In the genomic region with DNA sequence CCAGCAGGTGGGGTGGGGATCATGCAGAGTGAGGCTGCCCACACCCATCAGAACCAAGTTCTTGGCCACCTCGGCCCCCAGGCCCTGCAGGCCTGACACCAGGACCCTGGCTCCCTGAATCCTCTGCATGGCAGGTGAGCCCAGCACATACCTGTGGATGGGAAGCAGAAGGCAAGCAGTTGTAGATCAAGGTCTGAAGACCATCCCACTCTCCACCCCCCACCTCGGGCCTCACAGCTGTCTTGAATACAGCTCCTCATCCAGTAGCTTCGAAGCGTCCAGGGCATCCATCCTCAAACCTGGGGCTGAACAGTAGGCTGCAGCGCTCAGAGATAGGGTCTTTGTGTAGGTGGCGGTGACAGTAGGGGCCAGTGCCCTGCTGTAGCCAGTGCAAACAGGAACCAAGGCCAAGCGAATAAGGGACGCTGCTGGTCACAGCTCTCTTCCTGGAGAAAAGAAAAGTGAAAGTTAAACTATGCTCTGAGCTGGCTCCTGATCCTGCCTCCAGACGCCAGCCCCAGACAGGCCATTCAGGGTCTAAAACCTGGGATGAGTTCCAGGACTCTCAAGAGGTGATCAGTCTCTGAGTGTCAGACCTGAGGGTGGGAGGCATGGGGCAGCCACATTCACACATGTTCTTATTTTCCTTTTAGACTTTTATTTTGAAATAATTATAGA, we compare ENCODE assay signal across 8 cellular contexts. TPM values are rescaled to one million over a fixed set of nuclear protein-coding genes. Genes with fewer than 3 reads are reported as not detected.
DNase-seq lines count a peak whose midpoint lies in the region; ATAC-seq and TF ChIP-seq lines count a peak whose summit lies in the region.

A gene with protein sequence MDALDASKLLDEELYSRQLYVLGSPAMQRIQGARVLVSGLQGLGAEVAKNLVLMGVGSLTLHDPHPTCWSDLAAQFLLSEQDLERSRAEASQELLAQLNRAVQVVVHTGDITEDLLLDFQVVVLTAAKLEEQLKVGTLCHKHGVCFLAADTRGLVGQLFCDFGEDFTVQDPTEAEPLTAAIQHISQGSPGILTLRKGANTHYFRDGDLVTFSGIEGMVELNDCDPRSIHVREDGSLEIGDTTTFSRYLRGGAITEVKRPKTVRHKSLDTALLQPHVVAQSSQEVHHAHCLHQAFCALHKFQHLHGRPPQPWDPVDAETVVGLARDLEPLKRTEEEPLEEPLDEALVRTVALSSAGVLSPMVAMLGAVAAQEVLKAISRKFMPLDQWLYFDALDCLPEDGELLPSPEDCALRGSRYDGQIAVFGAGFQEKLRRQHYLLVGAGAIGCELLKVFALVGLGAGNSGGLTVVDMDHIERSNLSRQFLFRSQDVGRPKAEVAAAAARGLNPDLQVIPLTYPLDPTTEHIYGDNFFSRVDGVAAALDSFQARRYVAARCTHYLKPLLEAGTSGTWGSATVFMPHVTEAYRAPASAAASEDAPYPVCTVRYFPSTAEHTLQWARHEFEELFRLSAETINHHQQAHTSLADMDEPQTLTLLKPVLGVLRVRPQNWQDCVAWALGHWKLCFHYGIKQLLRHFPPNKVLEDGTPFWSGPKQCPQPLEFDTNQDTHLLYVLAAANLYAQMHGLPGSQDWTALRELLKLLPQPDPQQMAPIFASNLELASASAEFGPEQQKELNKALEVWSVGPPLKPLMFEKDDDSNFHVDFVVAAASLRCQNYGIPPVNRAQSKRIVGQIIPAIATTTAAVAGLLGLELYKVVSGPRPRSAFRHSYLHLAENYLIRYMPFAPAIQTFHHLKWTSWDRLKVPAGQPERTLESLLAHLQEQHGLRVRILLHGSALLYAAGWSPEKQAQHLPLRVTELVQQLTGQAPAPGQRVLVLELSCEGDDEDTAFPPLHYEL (minus strand): TSS at position 457 of the 678 bp plus-strand sequence. CDS start 166 bp downstream, at position 291.

- peaks cover 39% of the 10 kb centered on the region for H3K4me1 Mint-ChIP-seq in dendritic cell treated with granulocyte-macrophage colony-stimulating factor and Interleukin-4, amounts not matched to agents 40 ng/mL and 50 ng/mL, for 4 days (ENCODE audit: low read depth)

- WGBS in thyroid gland, 2 donors: 0 to 19% methylated on average over 3 to 9 of the region's 9 CpGs

- no peak for TF ChIP-seq CTCF in thyroid gland (IDR thresholded peaks at IDR 0.05)

- no peaks in the 10 kb centered on the region for H3K9me3 Mint-ChIP-seq in dendritic cell treated with granulocyte-macrophage colony-stimulating factor and Interleukin-4, amounts not matched to agents 40 ng/mL and 50 ng/mL, for 4 days

- H3K27ac ChIP-seq in thyroid gland: peak within 1 kb of the TSS; percentile 74 to 92 (median 90)

- peaks cover 15 to 22% of the 10 kb centered on the region in 2 donors for H3K4me1 ChIP-seq in thyroid gland

- peaks cover 43% of the 10 kb centered on the region for H3K36me3 Mint-ChIP-seq in dendritic cell treated with granulocyte-macrophage colony-stimulating factor and Interleukin-4, amounts not matched to agents 40 ng/mL and 50 ng/mL, for 4 days (ENCODE audit: low read depth)

- intact Hi-C loops in T-helper 2 cell treated with Interferon-gamma antibody and Interleukin-4, amounts not matched to agents 100 ng/mL and 5 ng/mL, for 36 hours (cut with micrococcal nuclease): no loop called here
- intact Hi-C loops in dendritic cell treated with granulocyte-macrophage colony-stimulating factor and Interleukin-4, amounts not matched to agents 40 ng/mL and 50 ng/mL, for 4 days (cut with micrococcal nuclease): no loop called here
- intact Hi-C loops in thyroid gland (cut with DNase I): no loop called here

- no peaks in the 10 kb centered on the region for H3K27me3 Mint-ChIP-seq in dendritic cell treated with granulocyte-macrophage colony-stimulating factor and Interleukin-4, amounts not matched to agents 40 ng/mL and 50 ng/mL, for 4 days

- H3K36me3 ChIP-seq in thyroid gland: peaks cover 6 to 17% of the 10 kb centered on the region in 2 donors

- no peaks in the 10 kb centered on the region for H3K27me3 ChIP-seq in thyroid gland

- H3K4me3 ChIP-seq in thyroid gland (replicated peaks in 1 of 3): peak within 1 kb of the TSS in 1 of 3 donors; percentile 33

- peak within 1 kb of the TSS; percentile 89 for H3K27ac Mint-ChIP-seq in dendritic cell treated with granulocyte-macrophage colony-stimulating factor and Interleukin-4, amounts not matched to agents 40 ng/mL and 50 ng/mL, for 4 days

- DNase-seq in mesenteric fat pad (ENCODE audit: low spot score): no peak
- peak; percentile 80 to 84 for DNase-seq in thyroid gland
- DNase-seq in DMS53 (lab: John Stamatoyannopoulos, UW): no peak
- no peak for DNase-seq in HuH-7 (ENCODE audit: low spot score)

- TF ChIP-seq POLR2A in GM15510 (IDR thresholded peaks at IDR 0.05; ENCODE audit: borderline replicate concordance, extremely low read depth, insufficient read length) (peak; percentile 37), thyroid gland (IDR thresholded peaks at IDR 0.05) (no peak)

- ATAC-seq in HG03139 (IDR thresholded peaks at IDR 0.05; ENCODE audit: unreplicated experiment): peak; percentile 64

- H3K4me3 Mint-ChIP-seq in dendritic cell treated with granulocyte-macrophage colony-stimulating factor and Interleukin-4, amounts not matched to agents 40 ng/mL and 50 ng/mL, for 4 days: peak within 1 kb of the TSS; percentile 82

- H3K9me3 ChIP-seq in thyroid gland: no peaks in the 10 kb centered on the region

RNA-seq across cellular contexts. Expression of the gene that starts here (rescaled TPM):
- total RNA-seq in T-helper 2 cell treated with Interferon-gamma antibody and Interleukin-4, amounts not matched to agents 100 ng/mL and 5 ng/mL, for 36 hours: 213 and 218 TPM in 2 replicates
- total RNA-seq in mesenteric fat pad (38.2 TPM), thyroid gland (10 to 100 TPM; 50.1 to 87.5 (median 69.3) TPM)

Comparison
In these comparisons a context has a peak if more than half of its experiments do, and no peak if none do; other contexts are left out.
1. DNase-seq: peak in thyroid gland (2 of 2); none in mesenteric fat pad (single experiment), DMS53 (single experiment) and HuH-7 (single experiment).